Comparison of ENCODE assay signal across 1 cellular context in the genomic region with DNA sequence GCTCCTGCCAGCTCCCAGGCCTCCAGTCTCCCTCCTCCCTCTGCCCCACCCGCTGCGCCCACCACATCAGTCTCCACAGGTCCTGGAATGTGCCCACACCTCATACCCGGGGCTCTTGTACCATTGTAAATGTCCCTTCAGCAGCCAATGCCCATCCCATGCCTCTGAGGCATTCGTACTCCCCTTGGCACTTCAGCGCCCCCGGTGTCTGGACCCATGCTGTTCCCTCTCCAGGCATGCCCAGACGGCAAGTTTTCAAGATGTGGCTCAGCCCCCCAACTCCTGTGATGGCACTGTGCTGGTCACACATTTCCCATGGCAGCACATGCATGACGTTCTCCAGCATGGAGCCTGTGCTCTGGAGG.
TF ChIP-seq lines count a peak whose summit lies in the region.

No MANE protein-coding gene starts in this region.

TF ChIP-seq in HepG2, 621 proteins besides CTCF, POLR2A, EP300 and RAD21 (continued from another document):
- TF ChIP-seq, protein P1, sequence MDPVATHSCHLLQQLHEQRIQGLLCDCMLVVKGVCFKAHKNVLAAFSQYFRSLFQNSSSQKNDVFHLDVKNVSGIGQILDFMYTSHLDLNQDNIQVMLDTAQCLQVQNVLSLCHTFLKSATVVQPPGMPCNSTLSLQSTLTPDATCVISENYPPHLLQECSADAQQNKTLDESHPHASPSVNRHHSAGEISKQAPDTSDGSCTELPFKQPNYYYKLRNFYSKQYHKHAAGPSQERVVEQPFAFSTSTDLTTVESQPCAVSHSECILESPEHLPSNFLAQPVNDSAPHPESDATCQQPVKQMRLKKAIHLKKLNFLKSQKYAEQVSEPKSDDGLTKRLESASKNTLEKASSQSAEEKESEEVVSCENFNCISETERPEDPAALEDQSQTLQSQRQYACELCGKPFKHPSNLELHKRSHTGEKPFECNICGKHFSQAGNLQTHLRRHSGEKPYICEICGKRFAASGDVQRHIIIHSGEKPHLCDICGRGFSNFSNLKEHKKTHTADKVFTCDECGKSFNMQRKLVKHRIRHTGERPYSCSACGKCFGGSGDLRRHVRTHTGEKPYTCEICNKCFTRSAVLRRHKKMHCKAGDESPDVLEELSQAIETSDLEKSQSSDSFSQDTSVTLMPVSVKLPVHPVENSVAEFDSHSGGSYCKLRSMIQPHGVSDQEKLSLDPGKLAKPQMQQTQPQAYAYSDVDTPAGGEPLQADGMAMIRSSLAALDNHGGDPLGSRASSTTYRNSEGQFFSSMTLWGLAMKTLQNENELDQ (CRISPR knock-in tag; IDR thresholded peaks at IDR 0.05; ENCODE audit: borderline replicate concordance), result no peak
- TF ChIP-seq RELA (CRISPR knock-in tag; IDR thresholded peaks at IDR 0.05) (no peak), HNF4G (IDR thresholded peaks at IDR 0.05; ENCODE audit: borderline replicate concordance, low read depth, low read length) (no peak), HNF4G (CRISPR knock-in tag; IDR thresholded peaks at IDR 0.05; ENCODE audit: borderline replicate concordance, low read depth) (no peak), MED1 (CRISPR knock-in tag; IDR thresholded peaks at IDR 0.05) (no peak), ZNF10 (CRISPR knock-in tag; IDR thresholded peaks at IDR 0.05; ENCODE audit: borderline replicate concordance, low read depth) (no peak), HOXA9 (CRISPR knock-in tag; IDR thresholded peaks at IDR 0.05; ENCODE audit: borderline replicate concordance) (no peak), SRSF1 (optimal IDR thresholded peaks at IDR 0.05; ENCODE audit: low read depth, low read length) (no peak), RARG (CRISPR knock-in tag; IDR thresholded peaks at IDR 0.05; ENCODE audit: low read depth) (no peak), ZNF251 (CRISPR knock-in tag; IDR thresholded peaks at IDR 0.05) (0 out of 2 replicates have a peak, but pooled peaks have one; percentile 43), CENPX (CRISPR knock-in tag; IDR thresholded peaks at IDR 0.05) (no peak), THYN1 (CRISPR knock-in tag; IDR thresholded peaks at IDR 0.05; ENCODE audit: borderline replicate concordance, low read depth) (no peak), ZBTB42 (CRISPR knock-in tag; IDR thresholded peaks at IDR 0.05) (0 out of 2 replicates have a peak, but pooled peaks have one; percentile 42), POLR2AphosphoS2 (IDR thresholded peaks at IDR 0.05; ENCODE audit: low read depth, low read length) (no peak), U2AF1 (optimal IDR thresholded peaks at IDR 0.05; ENCODE audit: low read depth, low read length) (no peak), MTA3 (CRISPR knock-in tag; IDR thresholded peaks at IDR 0.05) (no peak), ZNF329 (CRISPR knock-in tag; IDR thresholded peaks at IDR 0.05; ENCODE audit: low read depth) (0 out of 2 replicates have a peak, but pooled peaks have one; percentile 6)
- TF ChIP-seq, protein P2, sequence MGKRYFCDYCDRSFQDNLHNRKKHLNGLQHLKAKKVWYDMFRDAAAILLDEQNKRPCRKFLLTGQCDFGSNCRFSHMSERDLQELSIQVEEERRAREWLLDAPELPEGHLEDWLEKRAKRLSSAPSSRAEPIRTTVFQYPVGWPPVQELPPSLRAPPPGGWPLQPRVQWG (CRISPR knock-in tag; IDR thresholded peaks at IDR 0.05; ENCODE audit: borderline replicate concordance, low read depth), result no peak
- TF ChIP-seq, protein P3, sequence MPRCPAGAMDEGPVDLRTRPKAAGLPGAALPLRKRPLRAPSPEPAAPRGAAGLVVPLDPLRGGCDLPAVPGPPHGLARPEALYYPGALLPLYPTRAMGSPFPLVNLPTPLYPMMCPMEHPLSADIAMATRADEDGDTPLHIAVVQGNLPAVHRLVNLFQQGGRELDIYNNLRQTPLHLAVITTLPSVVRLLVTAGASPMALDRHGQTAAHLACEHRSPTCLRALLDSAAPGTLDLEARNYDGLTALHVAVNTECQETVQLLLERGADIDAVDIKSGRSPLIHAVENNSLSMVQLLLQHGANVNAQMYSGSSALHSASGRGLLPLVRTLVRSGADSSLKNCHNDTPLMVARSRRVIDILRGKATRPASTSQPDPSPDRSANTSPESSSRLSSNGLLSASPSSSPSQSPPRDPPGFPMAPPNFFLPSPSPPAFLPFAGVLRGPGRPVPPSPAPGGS (CRISPR knock-in tag; IDR thresholded peaks at IDR 0.05), result 0 out of 2 replicates have a peak, but pooled peaks have one; percentile 38
